In the genomic region with DNA sequence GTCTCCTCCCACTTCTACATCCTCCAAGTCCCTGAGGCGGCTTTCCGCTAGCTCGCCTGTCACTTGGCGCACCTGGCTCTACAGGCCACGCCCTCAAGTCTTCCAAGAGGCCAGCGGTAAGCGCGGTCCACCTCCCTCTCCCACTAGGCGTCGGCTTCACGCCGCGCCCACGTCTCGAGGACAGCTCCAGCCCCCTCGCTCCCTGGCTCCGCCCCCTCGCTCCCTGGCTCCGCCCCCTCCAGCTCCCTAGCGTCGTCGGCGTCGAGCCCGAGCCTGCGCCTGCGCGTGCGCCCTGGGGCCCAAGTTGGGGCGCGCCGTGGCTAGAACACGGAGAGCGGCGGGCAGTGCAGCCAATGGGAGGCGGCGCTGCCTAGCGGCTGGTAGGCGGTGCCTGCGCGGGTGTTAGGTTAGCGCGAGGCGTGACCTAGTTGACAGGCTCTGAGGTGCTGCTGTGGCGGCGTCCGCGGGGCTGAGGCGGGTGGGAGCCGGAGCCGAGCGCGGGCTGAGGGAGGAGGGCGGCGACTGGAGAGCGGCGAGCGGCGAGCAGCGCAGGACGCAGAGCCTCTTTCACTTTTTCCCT, we compare ENCODE assay signal across 8 cellular contexts. TPM values are rescaled to one million over a fixed set of nuclear protein-coding genes. Genes with fewer than 3 reads are reported as not detected.
DNase-seq lines count a peak whose midpoint lies in the region; ATAC-seq and TF ChIP-seq lines count a peak whose summit lies in the region.

A gene (plus strand): TSS at position 431 of the 580 bp plus-strand sequence.

- H3K27ac ChIP-seq in C4-2B = peak within 1 kb of the TSS; percentile 49

- H3K4me3 Mint-ChIP-seq in stimulated activated effector memory CD8-positive, alpha-beta T cell treated with anti-CD3 and anti-CD28 coated beads, Interleukin-12 subunit alpha, Interleukin-12 subunit beta, amount 100 ng/mL, for 72 hours = no peak within 1 kb of the TSS

- peak within 1 kb of the TSS; percentile 69 for H3K4me3 ChIP-seq in fibroblast of the aortic adventitia (ENCODE audit: low read depth, low read length)

- no peak within 1 kb of the TSS for H3K27ac Mint-ChIP-seq in stimulated activated effector memory CD8-positive, alpha-beta T cell treated with anti-CD3 and anti-CD28 coated beads, Interleukin-12 subunit alpha, Interleukin-12 subunit beta, amount 100 ng/mL, for 72 hours

- H3K4me1 Mint-ChIP-seq in stimulated activated effector memory CD8-positive, alpha-beta T cell treated with anti-CD3 and anti-CD28 coated beads, Interleukin-12 subunit alpha, Interleukin-12 subunit beta, amount 100 ng/mL, for 72 hours = no peaks in the 10 kb centered on the region

- peaks cover 5% of the 10 kb centered on the region for H3K9me3 Mint-ChIP-seq in stimulated activated effector memory CD8-positive, alpha-beta T cell treated with anti-CD3 and anti-CD28 coated beads, Interleukin-12 subunit alpha, Interleukin-12 subunit beta, amount 100 ng/mL, for 72 hours

- peak; percentile 74 for DNase-seq in NCI-H524 treated with DMSO at 0.1 percent for 48 hours (lab: John Stamatoyannopoulos, UW)
- DNase-seq in activated T-cell treated with anti-CD3 and anti-CD28 coated beads for 48 hours (ENCODE audit: low read depth) = peak; percentile 53
- DNase-seq in fibroblast of the aortic adventitia (ENCODE audit: low read depth) = peak; percentile 76
- peak; percentile 96 for DNase-seq in myocyte (ENCODE audit: low read depth)
- no peak for DNase-seq in stimulated activated effector memory CD8-positive, alpha-beta T cell treated with anti-CD3 and anti-CD28 coated beads, Interleukin-12 subunit alpha, Interleukin-12 subunit beta, amount 100 ng/mL, for 72 hours (ENCODE audit: low spot score in 2 of 2)
- no peak for DNase-seq in UCSD-AML1 (lab: John Stamatoyannopoulos, UW; ENCODE audit: unreplicated experiment)

- TF ChIP-seq CTCF in C4-2B (conservative IDR thresholded peaks at IDR 0.05) = no peak
- TF ChIP-seq CTCF in fibroblast of the aortic adventitia (IDR thresholded peaks at IDR 0.05; ENCODE audit: insufficient read depth, low read length) = no peak

- H3K36me3 Mint-ChIP-seq in stimulated activated effector memory CD8-positive, alpha-beta T cell treated with anti-CD3 and anti-CD28 coated beads, Interleukin-12 subunit alpha, Interleukin-12 subunit beta, amount 100 ng/mL, for 72 hours = no peaks in the 10 kb centered on the region

- ATAC-seq in HG03103 (IDR thresholded peaks at IDR 0.05; ENCODE audit: low read depth, unreplicated experiment) = peak; percentile 58
- peak; percentile 49 for ATAC-seq in stimulated activated effector memory CD8-positive, alpha-beta T cell treated with anti-CD3 and anti-CD28 coated beads, Interleukin-12 subunit alpha, Interleukin-12 subunit beta, amount 100 ng/mL, for 72 hours

RNA-seq across cellular contexts. Expression of the gene that starts here (rescaled TPM):
- 1.3 and 16.4 TPM in 2 replicates for total RNA-seq in fibroblast of the aortic adventitia (ENCODE audit: low replicate concordance)
- 5.3 and 9.4 TPM in 2 replicates for total RNA-seq in myocyte
- 6.4 TPM for polyA plus RNA-seq in myocyte (2012)

Comparison
In these comparisons a context has a peak if more than half of its experiments do, and no peak if none do; other contexts are left out.
1. DNase-seq: peak in NCI-H524 treated with DMSO at 0.1 percent for 48 hours (single experiment), activated T-cell treated with anti-CD3 and anti-CD28 coated beads for 48 hours (single experiment), fibroblast of the aortic adventitia (single experiment) and myocyte (single experiment); none in stimulated activated effector memory CD8-positive, alpha-beta T cell treated with anti-CD3 and anti-CD28 coated beads, Interleukin-12 subunit alpha, Interleukin-12 subunit beta, amount 100 ng/mL, for 72 hours (0 of 2) and UCSD-AML1 (single experiment).